ENCODE assay signal across 1 cellular context in genomic region chr5:62403411-62404250, GRCh38.
TF ChIP-seq lines count a peak whose summit lies in the region.

Gene DIMT1, minus strand, starts transcription at chr5:62403905. Its CDS starts 133 bp downstream, at chr5:62403772.

TF ChIP-seq in HepG2, 621 proteins besides CTCF, POLR2A, EP300 and RAD21 (continued from another document and continues in another):
- TF ChIP-seq FOXO4 (CRISPR knock-in tag; conservative IDR thresholded peaks at IDR 0.05) (no peak), TEF (CRISPR knock-in tag; IDR thresholded peaks at IDR 0.05) (no peak; the same call in 1 of the 2 replicates), ZNF317 (CRISPR knock-in tag; IDR thresholded peaks at IDR 0.05) (peak; percentile 78), ZFP91 (CRISPR knock-in tag; IDR thresholded peaks at IDR 0.05; ENCODE audit: borderline replicate concordance) (peak; percentile 95), MEF2D (CRISPR knock-in tag; IDR thresholded peaks at IDR 0.05) (peak; percentile 64; the same call in 1 of the 2 replicates), ZNF121 (CRISPR knock-in tag; IDR thresholded peaks at IDR 0.05) (peak; percentile 43), NCOA5 (CRISPR knock-in tag; IDR thresholded peaks at IDR 0.05) (no peak), MYC (CRISPR knock-in tag; IDR thresholded peaks at IDR 0.05; ENCODE audit: borderline replicate concordance) (peak; percentile 99), PRPF4 (IDR thresholded peaks at IDR 0.05; ENCODE audit: low read depth, low read length, poor library complexity, severe bottlenecking) (no peak), NFE2 (CRISPR knock-in tag; IDR thresholded peaks at IDR 0.05) (no peak), SPEN (CRISPR knock-in tag; IDR thresholded peaks at IDR 0.05; ENCODE audit: low read depth) (peak; percentile 82), SMAD1 (CRISPR knock-in tag; IDR thresholded peaks at IDR 0.05; ENCODE audit: borderline replicate concordance, low read depth) (peak; percentile 87), SALL1 (CRISPR knock-in tag; IDR thresholded peaks at IDR 0.05) (peak; percentile 91), AHDC1 (CRISPR knock-in tag; IDR thresholded peaks at IDR 0.05; ENCODE audit: borderline replicate concordance) (peak; percentile 79), GATAD1 (CRISPR knock-in tag; IDR thresholded peaks at IDR 0.05) (peak; percentile 78), CBX1 (IDR thresholded peaks at IDR 0.05; ENCODE audit: low read depth) (peak; percentile 24), HNF4A (CRISPR knock-in tag; IDR thresholded peaks at IDR 0.05) (peak; percentile 57), CREB1 (IDR thresholded peaks at IDR 0.05) (no peak), CREB1 (CRISPR knock-in tag; IDR thresholded peaks at IDR 0.05) (peak; percentile 77; the same call in 1 of the 2 replicates), MYPOP (CRISPR knock-in tag; IDR thresholded peaks at IDR 0.05) (peak; percentile 87; the same call in 1 of the 2 replicates), ZNF414 (CRISPR knock-in tag; IDR thresholded peaks at IDR 0.05) (peak; percentile 86; the same call in 1 of the 2 replicates), ZNF44 (CRISPR knock-in tag; IDR thresholded peaks at IDR 0.05) (no peak), DNMT1 (CRISPR knock-in tag; IDR thresholded peaks at IDR 0.05) (no peak), PHF5A (CRISPR knock-in tag; IDR thresholded peaks at IDR 0.05; ENCODE audit: low read depth, unreplicated experiment) (peak; percentile 73), ZNF263 (CRISPR knock-in tag; IDR thresholded peaks at IDR 0.05) (peak; percentile 56; the same call in 1 of the 2 replicates), NR2F1 (CRISPR knock-in tag; IDR thresholded peaks at IDR 0.05) (peak; percentile 38 to 50; a peak in 2 of 4 replicates), DR1 (CRISPR knock-in tag; IDR thresholded peaks at IDR 0.05) (peak; percentile 85), ZNF512B (CRISPR knock-in tag; IDR thresholded peaks at IDR 0.05; ENCODE audit: borderline replicate concordance) (no peak), MED1 (CRISPR knock-in tag; IDR thresholded peaks at IDR 0.05) (peak; percentile 74), HNF1A (IDR thresholded peaks at IDR 0.05; ENCODE audit: low read depth) (0 out of 2 replicates have a peak, but pooled peaks have one; percentile 20), HNF1A (CRISPR knock-in tag; IDR thresholded peaks at IDR 0.05; ENCODE audit: borderline replicate concordance) (no peak; the same call in 1 of the 2 replicates), HES4 (CRISPR knock-in tag; IDR thresholded peaks at IDR 0.05; ENCODE audit: borderline replicate concordance) (peak; percentile 79), KLF6 (CRISPR knock-in tag; IDR thresholded peaks at IDR 0.05) (peak; percentile 98), ZFP36 (IDR thresholded peaks at IDR 0.05; ENCODE audit: borderline replicate concordance, low read depth, low read length, partially characterized antibody) (no peak), ELF4 (CRISPR knock-in tag; IDR thresholded peaks at IDR 0.05; ENCODE audit: borderline replicate concordance) (peak; percentile 68; the same call in 1 of the 2 replicates)
- TF ChIP-seq, protein P1, sequence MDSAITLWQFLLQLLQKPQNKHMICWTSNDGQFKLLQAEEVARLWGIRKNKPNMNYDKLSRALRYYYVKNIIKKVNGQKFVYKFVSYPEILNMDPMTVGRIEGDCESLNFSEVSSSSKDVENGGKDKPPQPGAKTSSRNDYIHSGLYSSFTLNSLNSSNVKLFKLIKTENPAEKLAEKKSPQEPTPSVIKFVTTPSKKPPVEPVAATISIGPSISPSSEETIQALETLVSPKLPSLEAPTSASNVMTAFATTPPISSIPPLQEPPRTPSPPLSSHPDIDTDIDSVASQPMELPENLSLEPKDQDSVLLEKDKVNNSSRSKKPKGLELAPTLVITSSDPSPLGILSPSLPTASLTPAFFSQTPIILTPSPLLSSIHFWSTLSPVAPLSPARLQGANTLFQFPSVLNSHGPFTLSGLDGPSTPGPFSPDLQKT (CRISPR knock-in tag; IDR thresholded peaks at IDR 0.05; ENCODE audit: borderline replicate concordance) = no peak
